Comparison of ENCODE assay signal across 27 cellular contexts in the genomic region with DNA sequence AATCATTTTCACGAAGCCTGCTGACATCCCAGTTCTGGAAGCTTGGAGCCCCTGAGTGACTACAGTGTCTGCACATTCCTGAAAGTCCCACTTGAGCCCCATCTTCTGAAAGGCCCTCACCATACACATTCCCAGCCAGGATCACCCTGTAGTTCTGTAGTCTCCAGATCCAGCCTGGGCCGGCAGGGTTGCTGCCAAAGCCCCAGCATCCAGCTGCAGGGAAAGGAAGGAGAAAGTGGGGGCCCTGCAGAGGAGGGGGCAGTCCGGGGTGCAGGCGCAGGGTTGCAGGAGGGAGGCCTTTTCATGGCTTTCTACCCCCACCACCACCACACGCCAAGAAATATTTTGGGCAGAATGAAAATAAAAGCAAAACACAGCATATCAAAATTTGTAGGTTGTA. TPM values are rescaled to one million over a fixed set of nuclear protein-coding genes. Genes with fewer than 3 reads are reported as not detected.
"Had no signal": no experiment of that assay in that cellular context is flagged by ENCODE, and none has a peak within 500 bp of the region (broad histone marks: within the 10 kb centered on the region; RNA-seq: fewer than 3 reads in every experiment).

No MANE protein-coding gene starts in this region.

- H3K36me3 ChIP-seq: brain microvascular endothelial cell, esophagus muscularis mucosa, gastrocnemius medialis had no signal

- DNase-seq: activated CD4-positive, alpha-beta memory T cell treated with anti-CD3 and anti-CD28 coated beads for 36 hours; activated CD4-positive, alpha-beta T cell treated with anti-CD3 and anti-CD28 coated beads for 36 hours; activated CD4-positive, alpha-beta T cell treated with anti-CD3 and anti-CD28 coated beads, Interleukin-2, amount 10 ng/mL, durations not matched to agents 24 days and 14 days; activated CD4-positive, CD25-positive, alpha-beta regulatory T cell; activated CD4-positive, CD25-positive, alpha-beta regulatory T cell treated with anti-CD3 and anti-CD28 coated beads, Interleukin-2, amount 50 U/mL, for 72 hours; activated CD8-positive, alpha-beta memory T cell treated with anti-CD3 and anti-CD28 coated beads, Interleukin-2, amount 50 U/mL, for 48 hours; activated CD8-positive, alpha-beta T cell treated with anti-CD3 and anti-CD28 coated beads, Interleukin-2, amount 10 ng/mL, durations not matched to agents 7 days and 5 days; activated gamma-delta T cell; activated naive CD4-positive, alpha-beta T cell; activated naive CD4-positive, alpha-beta T cell treated with anti-CD3 and anti-CD28 coated beads, Interleukin-2, amount 10 ng/mL, durations not matched to agents 7 days and 5 days; activated naive CD8-positive, alpha-beta T cell treated with anti-CD3 and anti-CD28 coated beads, Interleukin-2, amount 10 ng/mL, durations not matched to agents 7 days and 5 days; activated T-cell treated with anti-CD3 and anti-CD28 coated beads for 4 hours; activated T-cell treated with anti-CD3 and anti-CD28 coated beads, Interleukin-2, amount 50 U/mL, for 24 hours; activated T-cell treated with anti-CD3 and anti-CD28 coated beads, Interleukin-2, amount 50 U/mL, for 72 hours; brain microvascular endothelial cell; cortex of kidney; dermis blood vessel endothelial cell; effector CD4-positive, alpha-beta T cell; effector memory CD8-positive, alpha-beta T cell; erythroblast; foreskin keratinocyte; gastrocnemius medialis; T-helper 2 cell had no signal

- H3K27ac Mint-ChIP-seq: activated CD4-positive, alpha-beta memory T cell treated with anti-CD3 and anti-CD28 coated beads for 36 hours; activated CD4-positive, alpha-beta T cell treated with anti-CD3 and anti-CD28 coated beads for 36 hours; activated CD4-positive, alpha-beta T cell treated with anti-CD3 and anti-CD28 coated beads, Interleukin-2, amount 10 ng/mL, durations not matched to agents 24 days and 14 days; activated CD8-positive, alpha-beta T cell treated with anti-CD3 and anti-CD28 coated beads, Interleukin-2, amount 10 ng/mL, durations not matched to agents 7 days and 5 days; activated naive CD4-positive, alpha-beta T cell treated with anti-CD3 and anti-CD28 coated beads, Interleukin-2, amount 10 ng/mL, durations not matched to agents 7 days and 5 days; activated naive CD4-positive, alpha-beta T cell treated with anti-CD3 and anti-CD28 coated beads, Interleukin-2, amount 50 U/mL, for 72 hours; activated naive CD8-positive, alpha-beta T cell treated with anti-CD3 and anti-CD28 coated beads, Interleukin-2, amount 10 ng/mL, durations not matched to agents 7 days and 5 days; activated T-cell treated with anti-CD3 and anti-CD28 coated beads, Interleukin-2, amount 50 U/mL, for 24 hours; activated T-cell treated with anti-CD3 and anti-CD28 coated beads, Interleukin-2, amount 50 U/mL, for 72 hours; effector memory CD8-positive, alpha-beta T cell had no signal

- H3K4me3 ChIP-seq: esophagus muscularis mucosa, gastrocnemius medialis had no signal

- ATAC-seq: activated CD4-positive, alpha-beta T cell treated with anti-CD3 and anti-CD28 coated beads for 36 hours; activated CD8-positive, alpha-beta T cell treated with anti-CD3 and anti-CD28 coated beads, Interleukin-2, amount 10 ng/mL, durations not matched to agents 7 days and 5 days; activated naive CD4-positive, alpha-beta T cell treated with anti-CD3 and anti-CD28 coated beads, Interleukin-2, amount 50 U/mL, for 72 hours; activated T-cell treated with anti-CD3 and anti-CD28 coated beads, Interleukin-2, amount 50 U/mL, for 72 hours; effector memory CD8-positive, alpha-beta T cell; foreskin keratinocyte; gastrocnemius medialis had no signal

- H3K4me1 Mint-ChIP-seq: activated CD4-positive, alpha-beta T cell treated with anti-CD3 and anti-CD28 coated beads for 36 hours; activated CD4-positive, alpha-beta T cell treated with anti-CD3 and anti-CD28 coated beads, Interleukin-2, amount 10 ng/mL, durations not matched to agents 24 days and 14 days; activated naive CD4-positive, alpha-beta T cell treated with anti-CD3 and anti-CD28 coated beads, Interleukin-2, amount 10 ng/mL, durations not matched to agents 7 days and 5 days; activated naive CD8-positive, alpha-beta T cell treated with anti-CD3 and anti-CD28 coated beads, Interleukin-2, amount 10 ng/mL, durations not matched to agents 7 days and 5 days; central memory CD8-positive, alpha-beta T cell had no signal

- H3K27me3 ChIP-seq: gastrocnemius medialis had no signal

- H3K27ac ChIP-seq: brain microvascular endothelial cell, esophagus muscularis mucosa, foreskin keratinocyte, gastrocnemius medialis had no signal

- H3K36me3 Mint-ChIP-seq: activated CD4-positive, alpha-beta memory T cell treated with anti-CD3 and anti-CD28 coated beads for 36 hours; activated naive CD4-positive, alpha-beta T cell treated with anti-CD3 and anti-CD28 coated beads, Interleukin-2, amount 10 ng/mL, durations not matched to agents 7 days and 5 days; activated naive CD4-positive, alpha-beta T cell treated with anti-CD3 and anti-CD28 coated beads, Interleukin-2, amount 50 U/mL, for 72 hours; activated naive CD8-positive, alpha-beta T cell treated with anti-CD3 and anti-CD28 coated beads, Interleukin-2, amount 10 ng/mL, durations not matched to agents 7 days and 5 days had no signal

- H3K4me3 Mint-ChIP-seq: activated CD4-positive, alpha-beta memory T cell treated with anti-CD3 and anti-CD28 coated beads for 36 hours; activated CD4-positive, alpha-beta T cell treated with anti-CD3 and anti-CD28 coated beads for 36 hours; activated CD4-positive, alpha-beta T cell treated with anti-CD3 and anti-CD28 coated beads, Interleukin-2, amount 10 ng/mL, durations not matched to agents 24 days and 14 days; activated CD8-positive, alpha-beta T cell treated with anti-CD3 and anti-CD28 coated beads, Interleukin-2, amount 10 ng/mL, durations not matched to agents 7 days and 5 days; activated naive CD4-positive, alpha-beta T cell treated with anti-CD3 and anti-CD28 coated beads, Interleukin-2, amount 10 ng/mL, durations not matched to agents 7 days and 5 days; activated naive CD8-positive, alpha-beta T cell treated with anti-CD3 and anti-CD28 coated beads, Interleukin-2, amount 10 ng/mL, durations not matched to agents 7 days and 5 days; activated T-cell treated with anti-CD3 and anti-CD28 coated beads, Interleukin-2, amount 50 U/mL, for 24 hours; activated T-cell treated with anti-CD3 and anti-CD28 coated beads, Interleukin-2, amount 50 U/mL, for 72 hours; central memory CD8-positive, alpha-beta T cell; effector memory CD8-positive, alpha-beta T cell had no signal

- H3K4me1 ChIP-seq: esophagus muscularis mucosa, foreskin keratinocyte, gastrocnemius medialis had no signal

- H3K9me3 ChIP-seq: gastrocnemius medialis had no signal

- H3K9me3 Mint-ChIP-seq: activated CD4-positive, alpha-beta T cell treated with anti-CD3 and anti-CD28 coated beads, Interleukin-2, amount 10 ng/mL, durations not matched to agents 24 days and 14 days; activated naive CD4-positive, alpha-beta T cell treated with anti-CD3 and anti-CD28 coated beads, Interleukin-2, amount 50 U/mL, for 72 hours; activated naive CD8-positive, alpha-beta T cell treated with anti-CD3 and anti-CD28 coated beads, Interleukin-2, amount 10 ng/mL, durations not matched to agents 7 days and 5 days; activated T-cell treated with anti-CD3 and anti-CD28 coated beads, Interleukin-2, amount 50 U/mL, for 24 hours; activated T-cell treated with anti-CD3 and anti-CD28 coated beads, Interleukin-2, amount 50 U/mL, for 72 hours; central memory CD8-positive, alpha-beta T cell; effector memory CD8-positive, alpha-beta T cell had no signal

RNA-seq across cellular contexts. Expression of a gene that starts 26.0 kb away (rescaled TPM):
- total RNA-seq: activated CD4-positive, alpha-beta memory T cell treated with anti-CD3 and anti-CD28 coated beads for 36 hours; activated CD4-positive, alpha-beta T cell treated with anti-CD3 and anti-CD28 coated beads for 36 hours; activated CD4-positive, alpha-beta T cell treated with anti-CD3 and anti-CD28 coated beads, Interleukin-2, amount 10 ng/mL, durations not matched to agents 24 days and 14 days; activated CD8-positive, alpha-beta T cell treated with anti-CD3 and anti-CD28 coated beads, Interleukin-2, amount 10 ng/mL, durations not matched to agents 7 days and 5 days; activated naive CD4-positive, alpha-beta T cell treated with anti-CD3 and anti-CD28 coated beads, Interleukin-2, amount 50 U/mL, for 72 hours; activated naive CD8-positive, alpha-beta T cell treated with anti-CD3 and anti-CD28 coated beads, Interleukin-2, amount 10 ng/mL, durations not matched to agents 7 days and 5 days; activated T-cell treated with anti-CD3 and anti-CD28 coated beads, Interleukin-2, amount 50 U/mL, for 72 hours; T-helper 1 cell treated with Interleukin-12 subunit alpha and Interleukin-12 subunit beta and Interleukin-4 antibody, amounts not matched to agents 30 ng/mL and 1 ng/mL, for 36 hours had no signal
